ENCODE assay signal across 1 cellular context in genomic region chr10:97292097-97292861, GRCh38.
TF ChIP-seq lines count a peak whose summit lies in the region.

Gene ARHGAP19 (minus strand): TSS chr10:97292637. CDS start chr10:97292627, 10 bp downstream.

TF ChIP-seq in HEK293, 187 proteins besides CTCF, POLR2A, EP300 and RAD21 (continued from another document):
- peak; percentile 90 for TF ChIP-seq ZNF660 (tag by site-specific recombination; IDR thresholded peaks at IDR 0.05)
- no peak for TF ChIP-seq ZNF837 (tag by site-specific recombination; IDR thresholded peaks at IDR 0.05)
- no peak; the same call in 1 of the 2 replicates for TF ChIP-seq GLI2 (tag by site-specific recombination; IDR thresholded peaks at IDR 0.05; ENCODE audit: borderline replicate concordance, low read depth)
- no peak for TF ChIP-seq ZNF747 (tag by site-specific recombination; IDR thresholded peaks at IDR 0.05)
- peak; percentile 11; the same call in 1 of the 2 replicates for TF ChIP-seq AEBP2 (tag by site-specific recombination; IDR thresholded peaks at IDR 0.05; ENCODE audit: borderline replicate concordance)
- TF ChIP-seq REST (tag by site-specific recombination; IDR thresholded peaks at IDR 0.05), result peak; percentile 78
- TF ChIP-seq ZNF132 (tag by site-specific recombination; IDR thresholded peaks at IDR 0.05; ENCODE audit: borderline replicate concordance), result no peak
- TF ChIP-seq YY1 (tag by site-specific recombination; IDR thresholded peaks at IDR 0.05), result peak; percentile 90
- TF ChIP-seq ZNF580 (tag by site-specific recombination; IDR thresholded peaks at IDR 0.05), result no peak
- no peak for TF ChIP-seq ZNF791 (tag by site-specific recombination; IDR thresholded peaks at IDR 0.05)
- TF ChIP-seq ZNF544 (tag by site-specific recombination; IDR thresholded peaks at IDR 0.05), result no peak
- no peak for TF ChIP-seq ZNF670 (tag by site-specific recombination; IDR thresholded peaks at IDR 0.05; ENCODE audit: low read depth)
- TF ChIP-seq ZNF529 (tag by site-specific recombination; IDR thresholded peaks at IDR 0.05; ENCODE audit: insufficient replicate concordance), result no peak
- peak; percentile 97 for TF ChIP-seq ZIC2 (tag by site-specific recombination; IDR thresholded peaks at IDR 0.05)
- TF ChIP-seq SETDB1 (IDR thresholded peaks at IDR 0.05; ENCODE audit: insufficient read length, low read length), result no peak
